20 cellular contexts compared by ENCODE assay signal in genomic region chr5:157045601-157046000, GRCh38. TPM values are rescaled to one million over a fixed set of nuclear protein-coding genes. Genes with fewer than 3 reads are reported as not detected.
"Had no signal": no experiment of that assay in that cellular context is flagged by ENCODE, and none has a peak within 500 bp of the region (broad histone marks: within the 10 kb centered on the region; RNA-seq: fewer than 3 reads in every experiment).

No MANE protein-coding gene starts in this region.

- H3K27me3 Mint-ChIP-seq: activated CD4-positive, alpha-beta memory T cell treated with anti-CD3 and anti-CD28 coated beads, Interleukin-2, amount 10 ng/mL, durations not matched to agents 7 days and 5 days; stimulated activated naive CD8-positive, alpha-beta T cell treated with anti-CD3 and anti-CD28 coated beads, Interleukin-15, amount 100 ng/mL, for 72 hours; T-helper 17 cell had no signal

- H3K27me3 ChIP-seq: ascending aorta, dorsolateral prefrontal cortex, neutrophil, right atrium auricular region, upper lobe of right lung had no signal

- H3K27ac ChIP-seq: ascending aorta, neutrophil, upper lobe of right lung, WERI-Rb-1 had no signal

- FAIRE-seq: frontal cortex, small intestine had no signal

- H3K9me3 Mint-ChIP-seq: activated CD4-positive, alpha-beta memory T cell treated with anti-CD3 and anti-CD28 coated beads, Interleukin-2, amount 10 ng/mL, durations not matched to agents 7 days and 5 days; activated T-cell treated with anti-CD3 and anti-CD28 coated beads, Interleukin-2, amount 50 U/mL, for 72 hours; endodermal cell; immature natural killer cell; natural killer cell; stimulated activated naive CD8-positive, alpha-beta T cell treated with anti-CD3 and anti-CD28 coated beads, Interleukin-15, amount 100 ng/mL, for 72 hours had no signal

- DNase-seq: activated CD4-positive, alpha-beta T cell treated with anti-CD3 and anti-CD28 coated beads for 4 hours; activated CD8-positive, alpha-beta memory T cell treated with anti-CD3 and anti-CD28 coated beads, Interleukin-2, amount 50 U/mL, for 48 hours; activated gamma-delta T cell treated with Interleukin-2 at 50 U/mL for 16 hours; immature natural killer cell; natural killer cell; small intestine; T-helper 17 cell; upper lobe of right lung had no signal

- H3K9me3 ChIP-seq: ascending aorta, mucosa of descending colon, neutrophil, right atrium auricular region, upper lobe of right lung had no signal

- H3K36me3 ChIP-seq: ascending aorta, neutrophil, right atrium auricular region, upper lobe of right lung, WERI-Rb-1 had no signal

- H3K4me3 ChIP-seq: ascending aorta, dorsolateral prefrontal cortex, mucosa of descending colon, right atrium auricular region, upper lobe of right lung had no signal

- H3K27ac Mint-ChIP-seq: activated T-cell treated with anti-CD3 and anti-CD28 coated beads, Interleukin-2, amount 50 U/mL, for 72 hours; endodermal cell; immature natural killer cell; natural killer cell; stimulated activated naive CD8-positive, alpha-beta T cell treated with anti-CD3 and anti-CD28 coated beads, Interleukin-15, amount 100 ng/mL, for 72 hours; T-helper 17 cell had no signal

- H3K4me1 ChIP-seq: ascending aorta, right atrium auricular region, upper lobe of right lung had no signal

- ATAC-seq: T-helper 17 cell had no signal

- H3K4me3 Mint-ChIP-seq: activated CD4-positive, alpha-beta memory T cell treated with anti-CD3 and anti-CD28 coated beads, Interleukin-2, amount 10 ng/mL, durations not matched to agents 7 days and 5 days; activated T-cell treated with anti-CD3 and anti-CD28 coated beads, Interleukin-2, amount 50 U/mL, for 72 hours; endodermal cell; immature natural killer cell; natural killer cell; stimulated activated naive CD8-positive, alpha-beta T cell treated with anti-CD3 and anti-CD28 coated beads, Interleukin-15, amount 100 ng/mL, for 72 hours; T-helper 17 cell had no signal

RNA-seq across cellular contexts. Expression of gene HAVCR1, which starts 13.3 kb away (rescaled TPM):
- total RNA-seq: ascending aorta, lung microvascular endothelial cell, right atrium auricular region, upper lobe of right lung had no signal
